Comparison of ENCODE assay signal across 15 cellular contexts in the genomic region with DNA sequence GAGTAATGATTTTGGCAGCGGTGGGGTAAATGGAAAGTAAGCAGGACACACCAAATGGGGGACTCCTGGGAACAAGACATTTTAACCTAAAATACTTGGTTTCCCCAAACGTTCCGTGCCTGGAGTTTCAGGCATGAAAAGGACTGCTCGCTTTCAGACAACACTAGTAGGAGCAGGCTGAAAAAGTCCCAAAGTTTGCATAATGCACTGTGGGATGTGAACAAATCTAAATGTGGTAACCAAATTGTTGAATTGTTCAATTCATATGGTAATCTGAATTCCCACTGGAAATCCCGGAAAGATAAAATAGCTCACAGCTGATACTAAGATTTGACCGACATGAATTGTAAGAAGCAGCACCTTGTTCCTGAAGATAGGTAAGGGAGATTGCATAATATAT.
DNase-seq lines count a peak whose midpoint lies in the region; ATAC-seq and TF ChIP-seq lines count a peak whose summit lies in the region.
"Had no signal": no experiment of that assay in that cellular context is flagged by ENCODE, and none has a peak within 500 bp of the region (broad histone marks: within the 10 kb centered on the region; RNA-seq: fewer than 3 reads in every experiment).

No MANE protein-coding gene starts in this region.

- WGBS in heart right ventricle, 2 donors: 84 to 86% methylated on average over 6 of the region's 6 CpGs

- DNase-seq in HFFc6 (no peak), adipocyte (ENCODE audit: low read depth) (no peak), fibroblast of lung (ENCODE audit: low read depth in 2 of 2) (peak; percentile 14 to 32), NCI-H1417 treated with DMSO at 0.1 percent for 48 hours (lab: John Stamatoyannopoulos, UW) (no peak), heart right ventricle (no peak)
- DNase-seq in CD8-positive, alpha-beta T cell: no peak
- no peak for DNase-seq in activated CD4-positive, alpha-beta T cell treated with anti-CD3 and anti-CD28 coated beads for 48 hours
- DNase-seq: AML-193, DMS53, GF-D8, GOT3 had no signal

- H3K27me3 Mint-ChIP-seq in HFFc6 (ENCODE audit: insufficient read depth): no peaks in the 10 kb centered on the region; the same call in 1 of the 2 replicates
- no peaks in the 10 kb centered on the region for H3K27me3 Mint-ChIP-seq in CD8-positive, alpha-beta T cell (ENCODE audit: low read depth)

- no peaks in the 10 kb centered on the region; the same call in 1 of the 2 replicates for H3K36me3 Mint-ChIP-seq in HFFc6 (ENCODE audit: low read depth)
- H3K36me3 Mint-ChIP-seq in CD8-positive, alpha-beta T cell: no peaks in the 10 kb centered on the region

- H3K4me1 Mint-ChIP-seq in HFFc6 (ENCODE audit: low read depth): peaks cover 29% of the 10 kb centered on the region; the same call in 1 of the 2 replicates
- H3K4me1 Mint-ChIP-seq in CD8-positive, alpha-beta T cell (ENCODE audit: low read depth): no peaks in the 10 kb centered on the region

- H3K9ac ChIP-seq in adipocyte (ENCODE audit: low read length) (peak overlapping the region; percentile 63), fibroblast of lung (ENCODE audit: insufficient read depth, low read length) (no peak overlapping the region)
- H3K9ac ChIP-seq: BLaER1 had no signal

- no peaks in the 10 kb centered on the region for H3K79me2 ChIP-seq in fibroblast of lung (ENCODE audit: control insufficient read depth, insufficient read depth, low read length)

- CTCF ChIA-PET in CD8-positive, alpha-beta T cell (lab: Charles Lee): no interaction called here

- H3K27ac ChIP-seq in fibroblast of lung (ENCODE audit: insufficient read depth, low read length) (peak overlapping the region; percentile 52), heart right ventricle (no peak overlapping the region)
- H3K27ac ChIP-seq in CD8-positive, alpha-beta T cell (ENCODE audit: low read depth, low read length): no peak overlapping the region
- H3K27ac ChIP-seq: A549, BLaER1 had no signal

- no peak overlapping the region for H2AFZ ChIP-seq in fibroblast of lung (ENCODE audit: low read length)

- peaks cover 21% of the 10 kb centered on the region; the same call in 1 of the 2 replicates for H3K9me3 Mint-ChIP-seq in HFFc6
- peaks cover 4% of the 10 kb centered on the region for H3K9me3 Mint-ChIP-seq in CD8-positive, alpha-beta T cell

- intact Hi-C loops in heart right ventricle (cut with DNase I): no loop called here
- intact Hi-C loops in CD8-positive, alpha-beta T cell (cut with DNase I, micrococcal nuclease): no loop called here

- no peak overlapping the region for H3K4me2 ChIP-seq in fibroblast of lung (ENCODE audit: extremely low read depth, insufficient read depth, low read length)
- H3K4me2 ChIP-seq: A549, BLaER1 had no signal

- ATAC-seq in heart right ventricle: no peak
- ATAC-seq in CD8-positive, alpha-beta T cell: no peak
- ATAC-seq: A549, K562 had no signal

- H3K4me1 ChIP-seq in adipocyte (ENCODE audit: control insufficient read depth, insufficient read depth, low read length): peaks cover 34% of the 10 kb centered on the region
- H3K4me1 ChIP-seq in fibroblast of lung (ENCODE audit: control insufficient read depth, extremely low read depth, insufficient read depth, low read length): no peaks in the 10 kb centered on the region
- no peaks in the 10 kb centered on the region for H3K4me1 ChIP-seq in heart right ventricle
- no peaks in the 10 kb centered on the region for H3K4me1 ChIP-seq in CD8-positive, alpha-beta T cell (ENCODE audit: insufficient read depth, low read length)
- H3K4me1 ChIP-seq: A549, BLaER1, HAP-1 had no signal

- POLR2A ChIA-PET in CD8-positive, alpha-beta T cell (lab: Charles Lee): no interaction called here

- H3K27me3 ChIP-seq in adipocyte (replicated peaks; ENCODE audit: control insufficient read depth, insufficient read depth, low read length): no peaks in the 10 kb centered on the region
- no peaks in the 10 kb centered on the region for H3K27me3 ChIP-seq in fibroblast of lung (ENCODE audit: control insufficient read depth, insufficient read depth, low read length)
- no peaks in the 10 kb centered on the region for H3K27me3 ChIP-seq in heart right ventricle
- no peaks in the 10 kb centered on the region for H3K27me3 ChIP-seq in CD8-positive, alpha-beta T cell (ENCODE audit: insufficient read depth, low read length)
- H3K27me3 ChIP-seq: BLaER1 had no signal

- peak overlapping the region; percentile 43; the same call in 1 of the 2 replicates for H3K27ac Mint-ChIP-seq in HFFc6
- no peak overlapping the region for H3K27ac Mint-ChIP-seq in CD8-positive, alpha-beta T cell

- H3K9me3 ChIP-seq in adipocyte (ENCODE audit: control insufficient read depth, low read length) (no peaks in the 10 kb centered on the region), fibroblast of lung (ENCODE audit: control insufficient read depth, insufficient read depth, low read depth, low read length) (no peaks in the 10 kb centered on the region), heart right ventricle (peaks cover 0 to 7% (median 0%) of the 10 kb centered on the region in 11 donors)
- no peaks in the 10 kb centered on the region for H3K9me3 ChIP-seq in CD8-positive, alpha-beta T cell (ENCODE audit: low read length)
- H3K9me3 ChIP-seq: A549, HAP-1 had no signal

- no peak overlapping the region for H3K4me3 Mint-ChIP-seq in HFFc6
- H3K4me3 Mint-ChIP-seq in CD8-positive, alpha-beta T cell: no peak overlapping the region

- H3K4me3 ChIP-seq in adipocyte (ENCODE audit: low read length) (peak overlapping the region; percentile 48), fibroblast of lung (replicated peaks in 1 of 4; ENCODE audit: control extremely low read depth in 1 of 4, insufficient read depth in 1 of 4, low read depth in 3 of 4, low read length in 4 of 4) (no peak overlapping the region), heart right ventricle (no peak overlapping the region)
- H3K4me3 ChIP-seq in CD8-positive, alpha-beta T cell (ENCODE audit: low read depth, low read length): no peak overlapping the region
- H3K4me3 ChIP-seq: A549, BLaER1, HAP-1, K562 had no signal

- H3K36me3 ChIP-seq in adipocyte (ENCODE audit: control insufficient read depth, insufficient read depth, low read length, severe bottlenecking) (no peaks in the 10 kb centered on the region), fibroblast of lung (ENCODE audit: control insufficient read depth, insufficient read depth, low read length) (no peaks in the 10 kb centered on the region), heart right ventricle (no peaks in the 10 kb centered on the region)
- H3K36me3 ChIP-seq in CD8-positive, alpha-beta T cell (ENCODE audit: insufficient read depth, low read length): no peaks in the 10 kb centered on the region
- H3K36me3 ChIP-seq: HAP-1 had no signal

- TF ChIP-seq CTCF in HFFc6 (IDR thresholded peaks at IDR 0.05) (no peak), fibroblast of lung (conservative IDR thresholded peaks at IDR 0.05 in 1 of 2, IDR thresholded peaks at IDR 0.05 in 1 of 2; ENCODE audit: low read depth in 1 of 2, low read length in 2 of 2) (no peak), heart right ventricle (IDR thresholded peaks at IDR 0.05) (no peak)
- no peak for TF ChIP-seq CTCF in CD8-positive, alpha-beta T cell (IDR thresholded peaks at IDR 0.05)

- no peaks in the 10 kb centered on the region for H4K20me1 ChIP-seq in fibroblast of lung (ENCODE audit: control insufficient read depth, extremely low read depth, insufficient read depth, low read length)
- H4K20me1 ChIP-seq: BLaER1 had no signal

Comparison
In these comparisons a context has a peak if more than half of its experiments do, and no peak if none do; other contexts are left out.
1. DNase-seq: peak in fibroblast of lung (2 of 2); none in HFFc6 (single experiment), adipocyte (single experiment), NCI-H1417 treated with DMSO at 0.1 percent for 48 hours (single experiment), heart right ventricle (0 of 2), CD8-positive, alpha-beta T cell (0 of 7) and activated CD4-positive, alpha-beta T cell treated with anti-CD3 and anti-CD28 coated beads for 48 hours (single experiment).